In the genomic region with DNA sequence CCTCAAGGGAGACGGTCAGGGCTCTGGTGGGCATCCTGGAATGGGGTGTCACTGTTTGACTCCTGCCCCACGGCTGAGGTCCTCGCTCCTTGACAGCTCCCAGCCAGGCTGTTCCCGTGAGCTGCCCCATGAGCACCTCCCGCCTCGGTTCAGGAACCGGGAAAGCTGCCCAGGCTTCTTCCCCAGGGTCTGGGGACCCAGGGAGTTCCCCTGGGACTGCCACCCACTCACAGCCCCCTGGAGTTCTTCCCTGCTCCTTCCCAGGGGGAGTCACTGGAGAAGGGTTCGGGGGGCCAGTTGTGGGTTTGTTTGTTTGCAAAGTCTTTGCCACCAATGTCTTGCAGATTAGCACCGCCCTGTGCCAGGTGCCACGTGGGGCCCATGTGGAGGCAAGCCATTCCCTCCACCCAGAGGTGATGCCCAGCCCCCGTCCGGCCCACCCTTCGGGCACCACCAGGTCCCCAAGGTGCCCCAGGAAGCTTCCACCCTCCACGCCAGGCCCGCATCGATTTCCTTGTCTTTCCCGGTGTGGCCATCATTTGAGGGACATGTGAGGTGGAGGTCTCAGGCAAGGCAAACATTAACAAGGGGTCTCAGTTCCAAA, we compare ENCODE assay signal across 2 cellular contexts.
TF ChIP-seq lines count a peak whose summit lies in the region.

No MANE protein-coding gene starts in this region.

TF ChIP-seq in IMR-90, 13 proteins besides CTCF, POLR2A, EP300 and RAD21:
- no peak for TF ChIP-seq CEBPB (IDR thresholded peaks at IDR 0.05; ENCODE audit: low read depth, low read length)
- TF ChIP-seq CHD1 (IDR thresholded peaks at IDR 0.05; ENCODE audit: low read depth, low read length), result no peak
- no peak for TF ChIP-seq MAZ (IDR thresholded peaks at IDR 0.05; ENCODE audit: borderline replicate concordance, low read depth, low read length)
- TF ChIP-seq, protein P1, sequence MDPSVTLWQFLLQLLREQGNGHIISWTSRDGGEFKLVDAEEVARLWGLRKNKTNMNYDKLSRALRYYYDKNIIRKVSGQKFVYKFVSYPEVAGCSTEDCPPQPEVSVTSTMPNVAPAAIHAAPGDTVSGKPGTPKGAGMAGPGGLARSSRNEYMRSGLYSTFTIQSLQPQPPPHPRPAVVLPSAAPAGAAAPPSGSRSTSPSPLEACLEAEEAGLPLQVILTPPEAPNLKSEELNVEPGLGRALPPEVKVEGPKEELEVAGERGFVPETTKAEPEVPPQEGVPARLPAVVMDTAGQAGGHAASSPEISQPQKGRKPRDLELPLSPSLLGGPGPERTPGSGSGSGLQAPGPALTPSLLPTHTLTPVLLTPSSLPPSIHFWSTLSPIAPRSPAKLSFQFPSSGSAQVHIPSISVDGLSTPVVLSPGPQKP (IDR thresholded peaks at IDR 0.05; ENCODE audit: borderline replicate concordance, low read depth, low read length), result no peak
- TF ChIP-seq RFX5 (IDR thresholded peaks at IDR 0.05; ENCODE audit: low read depth, low read length), result no peak
- no peak for TF ChIP-seq SMC3 (IDR thresholded peaks at IDR 0.05; ENCODE audit: low read depth, low read length)
- TF ChIP-seq MAFK (IDR thresholded peaks at IDR 0.05; ENCODE audit: low read depth, low read length), result no peak
- TF ChIP-seq MXI1 (IDR thresholded peaks at IDR 0.05; ENCODE audit: borderline replicate concordance, low read depth, low read length), result no peak
- TF ChIP-seq FOS (IDR thresholded peaks at IDR 0.05; ENCODE audit: low read depth, low read length), result no peak
- TF ChIP-seq, protein P2, sequence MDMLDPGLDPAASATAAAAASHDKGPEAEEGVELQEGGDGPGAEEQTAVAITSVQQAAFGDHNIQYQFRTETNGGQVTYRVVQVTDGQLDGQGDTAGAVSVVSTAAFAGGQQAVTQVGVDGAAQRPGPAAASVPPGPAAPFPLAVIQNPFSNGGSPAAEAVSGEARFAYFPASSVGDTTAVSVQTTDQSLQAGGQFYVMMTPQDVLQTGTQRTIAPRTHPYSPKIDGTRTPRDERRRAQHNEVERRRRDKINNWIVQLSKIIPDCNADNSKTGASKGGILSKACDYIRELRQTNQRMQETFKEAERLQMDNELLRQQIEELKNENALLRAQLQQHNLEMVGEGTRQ (IDR thresholded peaks at IDR 0.05; ENCODE audit: low read depth, low read length), result no peak
- no peak for TF ChIP-seq NFE2L2 (IDR thresholded peaks at IDR 0.05; ENCODE audit: low read depth, low read length)
- no peak for TF ChIP-seq BHLHE40 (IDR thresholded peaks at IDR 0.05; ENCODE audit: low read depth, low read length)
- no peak for TF ChIP-seq RCOR1 (IDR thresholded peaks at IDR 0.05; ENCODE audit: insufficient replicate concordance, low read length)

TF ChIP-seq in H1, 55 proteins besides CTCF, POLR2A, EP300 and RAD21:
- TF ChIP-seq EGR1 (IDR thresholded peaks at IDR 0.05; ENCODE audit: borderline replicate concordance, low read depth, low read length), result no peak
- TF ChIP-seq BRCA1 (IDR thresholded peaks at IDR 0.05; ENCODE audit: low read depth, low read length), result no peak
- no peak for TF ChIP-seq BCL11A (IDR thresholded peaks at IDR 0.05; ENCODE audit: low read depth in 2 of 2, low read length in 2 of 2)
- no peak for TF ChIP-seq NANOG (IDR thresholded peaks at IDR 0.05; ENCODE audit: insufficient read depth, low read depth, low read length, poor library complexity, severe bottlenecking)
- TF ChIP-seq SP4 (IDR thresholded peaks at IDR 0.05; ENCODE audit: low read length), result no peak
- TF ChIP-seq SIN3A (conservative IDR thresholded peaks at IDR 0.05 in 1 of 2, IDR thresholded peaks at IDR 0.05 in 1 of 2; ENCODE audit: low read depth in 1 of 2, low read length in 2 of 2), result no peak
- no peak for TF ChIP-seq TCF12 (IDR thresholded peaks at IDR 0.05; ENCODE audit: low read depth, low read length)
- TF ChIP-seq, protein P3, sequence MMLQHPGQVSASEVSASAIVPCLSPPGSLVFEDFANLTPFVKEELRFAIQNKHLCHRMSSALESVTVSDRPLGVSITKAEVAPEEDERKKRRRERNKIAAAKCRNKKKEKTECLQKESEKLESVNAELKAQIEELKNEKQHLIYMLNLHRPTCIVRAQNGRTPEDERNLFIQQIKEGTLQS (IDR thresholded peaks at IDR 0.05; ENCODE audit: insufficient read depth, low read depth, low read length), result no peak
- no peak for TF ChIP-seq SUZ12 (IDR thresholded peaks at IDR 0.05; ENCODE audit: low read length)
- TF ChIP-seq KDM4A (IDR thresholded peaks at IDR 0.05; ENCODE audit: low read depth, low read length, severe bottlenecking), result no peak
